In the genomic region with DNA sequence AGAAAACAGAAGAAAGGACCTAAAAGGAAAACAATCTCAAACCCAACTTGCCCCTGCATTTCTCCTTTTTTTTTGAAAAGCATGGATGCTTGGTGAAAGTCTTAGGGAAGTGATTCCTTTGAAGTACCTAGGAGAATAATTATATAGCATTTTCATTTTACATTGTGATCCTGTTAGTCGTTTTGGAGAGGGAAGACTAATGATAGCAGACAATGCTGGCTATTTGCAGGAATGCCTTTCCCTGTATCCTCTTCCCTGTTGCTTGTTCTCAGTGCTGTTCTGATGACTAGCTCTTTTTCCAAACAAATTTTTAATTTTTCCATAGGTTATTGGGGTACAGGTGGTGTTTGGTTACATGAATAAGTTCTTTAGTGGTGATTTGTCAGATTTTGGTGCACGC, we compare ENCODE assay signal across 20 cellular contexts.
"Had no signal": no experiment of that assay in that cellular context is flagged by ENCODE, and none has a peak within 500 bp of the region (broad histone marks: within the 10 kb centered on the region; RNA-seq: fewer than 3 reads in every experiment).

No MANE protein-coding gene starts in this region.

- DNase-seq: activated B cell treated with CpG ODN at 0.5 μM for 24 hours; activated CD4-positive, alpha-beta memory T cell treated with anti-CD3 and anti-CD28 coated beads, Interleukin-2, amount 10 ng/mL, durations not matched to agents 7 days and 5 days; activated CD4-positive, alpha-beta T cell treated with anti-CD3 and anti-CD28 coated beads for 4 hours; activated CD8-positive, alpha-beta memory T cell treated with anti-CD3 and anti-CD28 coated beads, Interleukin-2, amount 10 ng/mL, durations not matched to agents 7 days and 5 days; activated naive CD4-positive, alpha-beta T cell treated with Interleukin-2 at 50 U/mL for 16 hours; activated naive CD8-positive, alpha-beta T cell treated with anti-CD3 and anti-CD28 coated beads, Interleukin-2, amount 10 ng/mL, durations not matched to agents 7 days and 5 days; activated T-cell treated with anti-CD3 and anti-CD28 coated beads, Interleukin-2, amount 50 U/mL, for 1 hour; brain microvascular endothelial cell; central memory CD4-positive, alpha-beta T cell; erythroblast; head of caudate nucleus; stimulated activated CD4-positive, alpha-beta T cell treated with anti-CD3 and anti-CD28 coated beads, Interleukin-12 subunit alpha, Interleukin-12 subunit beta, amount 100 ng/mL, for 4 hours; stimulated activated CD4-positive, alpha-beta T cell treated with anti-CD3 and anti-CD28 coated beads, Interleukin-1b, Interleukin-23, amount 100 ng/mL, for 48 hours; stimulated activated CD8-positive, alpha-beta memory T cell treated with anti-CD3 and anti-CD28 coated beads, Interleukin-4, amount 100 ng/mL, for 48 hours; stimulated activated naive CD4-positive, alpha-beta T cell; substantia nigra; tibial artery had no signal

- H3K36me3 ChIP-seq: brain microvascular endothelial cell, tibial artery had no signal

- H3K27me3 ChIP-seq: brain microvascular endothelial cell, tibial artery had no signal

- H3K27ac ChIP-seq: brain microvascular endothelial cell had no signal

- H3K9me3 ChIP-seq: tibial artery had no signal

- ATAC-seq: activated CD8-positive, alpha-beta memory T cell treated with anti-CD3 and anti-CD28 coated beads, Interleukin-2, amount 10 ng/mL, durations not matched to agents 7 days and 5 days; natural killer cell treated with Interleukin-12 subunit alpha and Interleukin-12 subunit beta and Interleukin-15 and Interleukin-18, amount 100 ng/mL, for 72 hours had no signal

- H3K4me3 ChIP-seq: coronary artery, lung, tibial artery had no signal
